ENCODE assay signal across 1 cellular context in the genomic region with DNA sequence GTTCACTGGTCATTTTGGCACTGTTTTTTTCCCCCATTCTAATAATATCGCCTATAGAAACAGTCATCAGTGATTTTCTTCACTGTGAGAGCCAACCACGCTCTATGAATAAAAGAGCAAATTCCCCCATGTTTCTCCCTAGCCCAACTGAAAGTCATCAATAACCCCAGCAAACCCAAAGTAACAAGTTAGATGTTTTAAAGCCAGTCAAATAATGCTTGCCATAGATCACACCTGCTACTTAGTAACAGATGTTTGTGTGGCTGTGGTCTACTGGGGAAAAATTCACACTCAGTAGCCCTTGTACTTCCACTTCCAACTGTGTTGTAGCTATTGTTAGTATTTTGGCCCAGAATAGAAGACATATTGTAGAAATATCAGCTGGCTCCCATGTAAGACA.
A peak's percentile ranks its signal among the peaks of the same experiment; 100 is the strongest.
TF ChIP-seq lines count a peak whose summit lies in the region.

No MANE protein-coding gene starts in this region.

TF ChIP-seq in GM12878, 131 proteins besides CTCF, POLR2A, EP300 and RAD21 (continued from another document):
- TF ChIP-seq, protein P1, sequence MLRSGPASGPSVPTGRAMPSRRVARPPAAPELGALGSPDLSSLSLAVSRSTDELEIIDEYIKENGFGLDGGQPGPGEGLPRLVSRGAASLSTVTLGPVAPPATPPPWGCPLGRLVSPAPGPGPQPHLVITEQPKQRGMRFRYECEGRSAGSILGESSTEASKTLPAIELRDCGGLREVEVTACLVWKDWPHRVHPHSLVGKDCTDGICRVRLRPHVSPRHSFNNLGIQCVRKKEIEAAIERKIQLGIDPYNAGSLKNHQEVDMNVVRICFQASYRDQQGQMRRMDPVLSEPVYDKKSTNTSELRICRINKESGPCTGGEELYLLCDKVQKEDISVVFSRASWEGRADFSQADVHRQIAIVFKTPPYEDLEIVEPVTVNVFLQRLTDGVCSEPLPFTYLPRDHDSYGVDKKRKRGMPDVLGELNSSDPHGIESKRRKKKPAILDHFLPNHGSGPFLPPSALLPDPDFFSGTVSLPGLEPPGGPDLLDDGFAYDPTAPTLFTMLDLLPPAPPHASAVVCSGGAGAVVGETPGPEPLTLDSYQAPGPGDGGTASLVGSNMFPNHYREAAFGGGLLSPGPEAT (IDR thresholded peaks at IDR 0.05; ENCODE audit: low read depth), result peak; percentile 81
- no peak for TF ChIP-seq TBL1XR1 (IDR thresholded peaks at IDR 0.05; ENCODE audit: low read depth, low read length)
- no peak for TF ChIP-seq JUNB (IDR thresholded peaks at IDR 0.05)
- TF ChIP-seq, protein P2, sequence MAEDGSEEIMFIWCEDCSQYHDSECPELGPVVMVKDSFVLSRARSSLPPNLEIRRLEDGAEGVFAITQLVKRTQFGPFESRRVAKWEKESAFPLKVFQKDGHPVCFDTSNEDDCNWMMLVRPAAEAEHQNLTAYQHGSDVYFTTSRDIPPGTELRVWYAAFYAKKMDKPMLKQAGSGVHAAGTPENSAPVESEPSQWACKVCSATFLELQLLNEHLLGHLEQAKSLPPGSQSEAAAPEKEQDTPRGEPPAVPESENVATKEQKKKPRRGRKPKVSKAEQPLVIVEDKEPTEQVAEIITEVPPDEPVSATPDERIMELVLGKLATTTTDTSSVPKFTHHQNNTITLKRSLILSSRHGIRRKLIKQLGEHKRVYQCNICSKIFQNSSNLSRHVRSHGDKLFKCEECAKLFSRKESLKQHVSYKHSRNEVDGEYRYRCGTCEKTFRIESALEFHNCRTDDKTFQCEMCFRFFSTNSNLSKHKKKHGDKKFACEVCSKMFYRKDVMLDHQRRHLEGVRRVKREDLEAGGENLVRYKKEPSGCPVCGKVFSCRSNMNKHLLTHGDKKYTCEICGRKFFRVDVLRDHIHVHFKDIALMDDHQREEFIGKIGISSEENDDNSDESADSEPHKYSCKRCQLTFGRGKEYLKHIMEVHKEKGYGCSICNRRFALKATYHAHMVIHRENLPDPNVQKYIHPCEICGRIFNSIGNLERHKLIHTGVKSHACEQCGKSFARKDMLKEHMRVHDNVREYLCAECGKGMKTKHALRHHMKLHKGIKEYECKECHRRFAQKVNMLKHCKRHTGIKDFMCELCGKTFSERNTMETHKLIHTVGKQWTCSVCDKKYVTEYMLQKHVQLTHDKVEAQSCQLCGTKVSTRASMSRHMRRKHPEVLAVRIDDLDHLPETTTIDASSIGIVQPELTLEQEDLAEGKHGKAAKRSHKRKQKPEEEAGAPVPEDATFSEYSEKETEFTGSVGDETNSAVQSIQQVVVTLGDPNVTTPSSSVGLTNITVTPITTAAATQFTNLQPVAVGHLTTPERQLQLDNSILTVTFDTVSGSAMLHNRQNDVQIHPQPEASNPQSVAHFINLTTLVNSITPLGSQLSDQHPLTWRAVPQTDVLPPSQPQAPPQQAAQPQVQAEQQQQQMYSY (CRISPR knock-in tag; IDR thresholded peaks at IDR 0.05), result no peak
- TF ChIP-seq POLR2AphosphoS2 (IDR thresholded peaks at IDR 0.05; ENCODE audit: low read depth, low read length), result no peak
- TF ChIP-seq RELA (IDR thresholded peaks at IDR 0.05; ENCODE audit: borderline replicate concordance, partially characterized antibody), result no peak
- TF ChIP-seq, protein P3, sequence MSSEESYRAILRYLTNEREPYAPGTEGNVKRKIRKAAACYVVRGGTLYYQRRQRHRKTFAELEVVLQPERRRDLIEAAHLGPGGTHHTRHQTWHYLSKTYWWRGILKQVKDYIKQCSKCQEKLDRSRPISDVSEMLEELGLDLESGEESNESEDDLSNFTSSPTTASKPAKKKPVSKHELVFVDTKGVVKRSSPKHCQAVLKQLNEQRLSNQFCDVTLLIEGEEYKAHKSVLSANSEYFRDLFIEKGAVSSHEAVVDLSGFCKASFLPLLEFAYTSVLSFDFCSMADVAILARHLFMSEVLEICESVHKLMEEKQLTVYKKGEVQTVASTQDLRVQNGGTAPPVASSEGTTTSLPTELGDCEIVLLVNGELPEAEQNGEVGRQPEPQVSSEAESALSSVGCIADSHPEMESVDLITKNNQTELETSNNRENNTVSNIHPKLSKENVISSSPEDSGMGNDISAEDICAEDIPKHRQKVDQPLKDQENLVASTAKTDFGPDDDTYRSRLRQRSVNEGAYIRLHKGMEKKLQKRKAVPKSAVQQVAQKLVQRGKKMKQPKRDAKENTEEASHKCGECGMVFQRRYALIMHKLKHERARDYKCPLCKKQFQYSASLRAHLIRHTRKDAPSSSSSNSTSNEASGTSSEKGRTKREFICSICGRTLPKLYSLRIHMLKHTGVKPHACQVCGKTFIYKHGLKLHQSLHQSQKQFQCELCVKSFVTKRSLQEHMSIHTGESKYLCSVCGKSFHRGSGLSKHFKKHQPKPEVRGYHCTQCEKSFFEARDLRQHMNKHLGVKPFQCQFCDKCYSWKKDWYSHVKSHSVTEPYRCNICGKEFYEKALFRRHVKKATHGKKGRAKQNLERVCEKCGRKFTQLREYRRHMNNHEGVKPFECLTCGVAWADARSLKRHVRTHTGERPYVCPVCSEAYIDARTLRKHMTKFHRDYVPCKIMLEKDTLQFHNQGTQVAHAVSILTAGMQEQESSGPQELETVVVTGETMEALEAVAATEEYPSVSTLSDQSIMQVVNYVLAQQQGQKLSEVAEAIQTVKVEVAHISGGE (CRISPR knock-in tag; IDR thresholded peaks at IDR 0.05), result no peak
- TF ChIP-seq HDGF (IDR thresholded peaks at IDR 0.05), result no peak
- peak; percentile 23; the same call in 1 of the 2 replicates for TF ChIP-seq FOXK2 (IDR thresholded peaks at IDR 0.05)
- no peak for TF ChIP-seq ASH2L (IDR thresholded peaks at IDR 0.05; ENCODE audit: borderline replicate concordance, low read depth)
- TF ChIP-seq RUNX3 (IDR thresholded peaks at IDR 0.05; ENCODE audit: low read length), result peak; percentile 37
- no peak for TF ChIP-seq ESRRA (IDR thresholded peaks at IDR 0.05; ENCODE audit: low read length)
- no peak for TF ChIP-seq STAT3 (IDR thresholded peaks at IDR 0.05; ENCODE audit: low read depth, low read length)
- TF ChIP-seq, protein P4, sequence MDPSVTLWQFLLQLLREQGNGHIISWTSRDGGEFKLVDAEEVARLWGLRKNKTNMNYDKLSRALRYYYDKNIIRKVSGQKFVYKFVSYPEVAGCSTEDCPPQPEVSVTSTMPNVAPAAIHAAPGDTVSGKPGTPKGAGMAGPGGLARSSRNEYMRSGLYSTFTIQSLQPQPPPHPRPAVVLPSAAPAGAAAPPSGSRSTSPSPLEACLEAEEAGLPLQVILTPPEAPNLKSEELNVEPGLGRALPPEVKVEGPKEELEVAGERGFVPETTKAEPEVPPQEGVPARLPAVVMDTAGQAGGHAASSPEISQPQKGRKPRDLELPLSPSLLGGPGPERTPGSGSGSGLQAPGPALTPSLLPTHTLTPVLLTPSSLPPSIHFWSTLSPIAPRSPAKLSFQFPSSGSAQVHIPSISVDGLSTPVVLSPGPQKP (IDR thresholded peaks at IDR 0.05; ENCODE audit: low read depth, low read length), result no peak
- TF ChIP-seq NFYA (IDR thresholded peaks at IDR 0.05; ENCODE audit: borderline replicate concordance, low read depth, low read length), result no peak
- TF ChIP-seq ZNF24 (IDR thresholded peaks at IDR 0.05), result no peak
- TF ChIP-seq MTA3 (IDR thresholded peaks at IDR 0.05; ENCODE audit: borderline replicate concordance, low read length), result no peak
- TF ChIP-seq HCFC1 (IDR thresholded peaks at IDR 0.05; ENCODE audit: low read length), result no peak
- no peak for TF ChIP-seq FOXM1 (IDR thresholded peaks at IDR 0.05; ENCODE audit: low read depth, low read length)
- no peak for TF ChIP-seq CBX5 (IDR thresholded peaks at IDR 0.05; ENCODE audit: low read depth)
- no peak for TF ChIP-seq FOS (IDR thresholded peaks at IDR 0.05; ENCODE audit: borderline replicate concordance, extremely low read depth, insufficient read length)
- peak; percentile 84 for TF ChIP-seq MTA2 (IDR thresholded peaks at IDR 0.05; ENCODE audit: low read depth)
- TF ChIP-seq BRCA1 (IDR thresholded peaks at IDR 0.05; ENCODE audit: low read depth, low read length), result no peak
- no peak for TF ChIP-seq HDAC6 (IDR thresholded peaks at IDR 0.05; ENCODE audit: unreplicated experiment)
- TF ChIP-seq CREB1 (IDR thresholded peaks at IDR 0.05; ENCODE audit: low read depth), result no peak
- TF ChIP-seq CEBPB (IDR thresholded peaks at IDR 0.05; ENCODE audit: borderline replicate concordance in 1 of 2, low read depth in 2 of 2, low read length in 2 of 2), result no peak
- TF ChIP-seq HDAC2 (IDR thresholded peaks at IDR 0.05), result no peak
- no peak for TF ChIP-seq BCL11A (IDR thresholded peaks at IDR 0.05; ENCODE audit: low read depth, low read length)
- TF ChIP-seq, protein P5, sequence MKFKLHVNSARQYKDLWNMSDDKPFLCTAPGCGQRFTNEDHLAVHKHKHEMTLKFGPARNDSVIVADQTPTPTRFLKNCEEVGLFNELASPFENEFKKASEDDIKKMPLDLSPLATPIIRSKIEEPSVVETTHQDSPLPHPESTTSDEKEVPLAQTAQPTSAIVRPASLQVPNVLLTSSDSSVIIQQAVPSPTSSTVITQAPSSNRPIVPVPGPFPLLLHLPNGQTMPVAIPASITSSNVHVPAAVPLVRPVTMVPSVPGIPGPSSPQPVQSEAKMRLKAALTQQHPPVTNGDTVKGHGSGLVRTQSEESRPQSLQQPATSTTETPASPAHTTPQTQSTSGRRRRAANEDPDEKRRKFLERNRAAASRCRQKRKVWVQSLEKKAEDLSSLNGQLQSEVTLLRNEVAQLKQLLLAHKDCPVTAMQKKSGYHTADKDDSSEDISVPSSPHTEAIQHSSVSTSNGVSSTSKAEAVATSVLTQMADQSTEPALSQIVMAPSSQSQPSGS (IDR thresholded peaks at IDR 0.05; ENCODE audit: low read length), result no peak
- TF ChIP-seq RAD51 (IDR thresholded peaks at IDR 0.05), result no peak
- TF ChIP-seq, protein P6, sequence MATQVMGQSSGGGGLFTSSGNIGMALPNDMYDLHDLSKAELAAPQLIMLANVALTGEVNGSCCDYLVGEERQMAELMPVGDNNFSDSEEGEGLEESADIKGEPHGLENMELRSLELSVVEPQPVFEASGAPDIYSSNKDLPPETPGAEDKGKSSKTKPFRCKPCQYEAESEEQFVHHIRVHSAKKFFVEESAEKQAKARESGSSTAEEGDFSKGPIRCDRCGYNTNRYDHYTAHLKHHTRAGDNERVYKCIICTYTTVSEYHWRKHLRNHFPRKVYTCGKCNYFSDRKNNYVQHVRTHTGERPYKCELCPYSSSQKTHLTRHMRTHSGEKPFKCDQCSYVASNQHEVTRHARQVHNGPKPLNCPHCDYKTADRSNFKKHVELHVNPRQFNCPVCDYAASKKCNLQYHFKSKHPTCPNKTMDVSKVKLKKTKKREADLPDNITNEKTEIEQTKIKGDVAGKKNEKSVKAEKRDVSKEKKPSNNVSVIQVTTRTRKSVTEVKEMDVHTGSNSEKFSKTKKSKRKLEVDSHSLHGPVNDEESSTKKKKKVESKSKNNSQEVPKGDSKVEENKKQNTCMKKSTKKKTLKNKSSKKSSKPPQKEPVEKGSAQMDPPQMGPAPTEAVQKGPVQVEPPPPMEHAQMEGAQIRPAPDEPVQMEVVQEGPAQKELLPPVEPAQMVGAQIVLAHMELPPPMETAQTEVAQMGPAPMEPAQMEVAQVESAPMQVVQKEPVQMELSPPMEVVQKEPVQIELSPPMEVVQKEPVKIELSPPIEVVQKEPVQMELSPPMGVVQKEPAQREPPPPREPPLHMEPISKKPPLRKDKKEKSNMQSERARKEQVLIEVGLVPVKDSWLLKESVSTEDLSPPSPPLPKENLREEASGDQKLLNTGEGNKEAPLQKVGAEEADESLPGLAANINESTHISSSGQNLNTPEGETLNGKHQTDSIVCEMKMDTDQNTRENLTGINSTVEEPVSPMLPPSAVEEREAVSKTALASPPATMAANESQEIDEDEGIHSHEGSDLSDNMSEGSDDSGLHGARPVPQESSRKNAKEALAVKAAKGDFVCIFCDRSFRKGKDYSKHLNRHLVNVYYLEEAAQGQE (IDR thresholded peaks at IDR 0.05; ENCODE audit: low read depth, low read length), result no peak
- TF ChIP-seq IRF4 (IDR thresholded peaks at IDR 0.05; ENCODE audit: low read depth, low read length), result no peak
- TF ChIP-seq, protein P7, sequence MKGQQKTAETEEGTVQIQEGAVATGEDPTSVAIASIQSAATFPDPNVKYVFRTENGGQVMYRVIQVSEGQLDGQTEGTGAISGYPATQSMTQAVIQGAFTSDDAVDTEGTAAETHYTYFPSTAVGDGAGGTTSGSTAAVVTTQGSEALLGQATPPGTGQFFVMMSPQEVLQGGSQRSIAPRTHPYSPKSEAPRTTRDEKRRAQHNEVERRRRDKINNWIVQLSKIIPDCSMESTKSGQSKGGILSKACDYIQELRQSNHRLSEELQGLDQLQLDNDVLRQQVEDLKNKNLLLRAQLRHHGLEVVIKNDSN (IDR thresholded peaks at IDR 0.05; ENCODE audit: borderline replicate concordance, extremely low read length, insufficient read depth, low read depth, low read length), result no peak
- no peak for TF ChIP-seq TCF12 (IDR thresholded peaks at IDR 0.05; ENCODE audit: low read depth, low read length)
- no peak for TF ChIP-seq WRNIP1 (IDR thresholded peaks at IDR 0.05; ENCODE audit: borderline replicate concordance, low read depth, low read length)
- TF ChIP-seq, protein P8, sequence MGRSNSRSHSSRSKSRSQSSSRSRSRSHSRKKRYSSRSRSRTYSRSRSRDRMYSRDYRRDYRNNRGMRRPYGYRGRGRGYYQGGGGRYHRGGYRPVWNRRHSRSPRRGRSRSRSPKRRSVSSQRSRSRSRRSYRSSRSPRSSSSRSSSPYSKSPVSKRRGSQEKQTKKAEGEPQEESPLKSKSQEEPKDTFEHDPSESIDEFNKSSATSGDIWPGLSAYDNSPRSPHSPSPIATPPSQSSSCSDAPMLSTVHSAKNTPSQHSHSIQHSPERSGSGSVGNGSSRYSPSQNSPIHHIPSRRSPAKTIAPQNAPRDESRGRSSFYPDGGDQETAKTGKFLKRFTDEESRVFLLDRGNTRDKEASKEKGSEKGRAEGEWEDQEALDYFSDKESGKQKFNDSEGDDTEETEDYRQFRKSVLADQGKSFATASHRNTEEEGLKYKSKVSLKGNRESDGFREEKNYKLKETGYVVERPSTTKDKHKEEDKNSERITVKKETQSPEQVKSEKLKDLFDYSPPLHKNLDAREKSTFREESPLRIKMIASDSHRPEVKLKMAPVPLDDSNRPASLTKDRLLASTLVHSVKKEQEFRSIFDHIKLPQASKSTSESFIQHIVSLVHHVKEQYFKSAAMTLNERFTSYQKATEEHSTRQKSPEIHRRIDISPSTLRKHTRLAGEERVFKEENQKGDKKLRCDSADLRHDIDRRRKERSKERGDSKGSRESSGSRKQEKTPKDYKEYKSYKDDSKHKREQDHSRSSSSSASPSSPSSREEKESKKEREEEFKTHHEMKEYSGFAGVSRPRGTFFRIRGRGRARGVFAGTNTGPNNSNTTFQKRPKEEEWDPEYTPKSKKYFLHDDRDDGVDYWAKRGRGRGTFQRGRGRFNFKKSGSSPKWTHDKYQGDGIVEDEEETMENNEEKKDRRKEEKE (IDR thresholded peaks at IDR 0.05), result no peak
- peak; percentile 34; the same call in 1 of the 2 replicates for TF ChIP-seq BACH1 (IDR thresholded peaks at IDR 0.05; ENCODE audit: borderline replicate concordance)
- TF ChIP-seq STAT1 (conservative IDR thresholded peaks at IDR 0.05), result no peak
- TF ChIP-seq NBN (IDR thresholded peaks at IDR 0.05), result 0 out of 2 replicates have a peak, but pooled peaks have one; percentile 19
- no peak for TF ChIP-seq SUZ12 (IDR thresholded peaks at IDR 0.05; ENCODE audit: unreplicated experiment)
- no peak for TF ChIP-seq ETV6 (conservative IDR thresholded peaks at IDR 0.05 in 1 of 2, IDR thresholded peaks at IDR 0.05 in 1 of 2; ENCODE audit: borderline replicate concordance in 1 of 2, low read depth in 1 of 2)
